ENCODE assay signal across 21 cellular contexts in genomic region chr1:58844176-58844575, GRCh38.
"Had no signal": no experiment of that assay in that cellular context is flagged by ENCODE, and none has a peak within 500 bp of the region (broad histone marks: within the 10 kb centered on the region; RNA-seq: fewer than 3 reads in every experiment).

No MANE protein-coding gene starts in this region.

- H3K27ac ChIP-seq: body of pancreas, colonic mucosa, tibial nerve had no signal

- H3K27me3 ChIP-seq: body of pancreas, colonic mucosa, tibial nerve had no signal

- DNase-seq: activated CD4-positive, alpha-beta T cell treated with anti-CD3 and anti-CD28 coated beads, Interleukin-2, amount 50 U/mL, for 4 hours; activated gamma-delta T cell treated with Interleukin-2 at 50 U/mL for 16 hours; amniotic stem cell; body of pancreas; central memory CD4-positive, alpha-beta T cell; colonic mucosa; erythroblast; foreskin melanocyte; glutamatergic neuron; kidney; midbrain; nephron progenitor cell; nucleus accumbens; retina; stimulated activated CD4-positive, alpha-beta T cell treated with anti-CD3 and anti-CD28 coated beads, Interleukin-12 subunit alpha, Interleukin-12 subunit beta, amount 100 ng/mL, for 4 hours; stimulated activated CD4-positive, alpha-beta T cell treated with anti-CD3 and anti-CD28 coated beads, Interleukin-1b, Interleukin-23, amount 100 ng/mL, for 48 hours; stimulated activated naive CD8-positive, alpha-beta T cell treated with anti-CD3 and anti-CD28 coated beads, Interleukin-15, Interleukin-2, amounts not matched to agents 100 U/mL and 50 U/mL, for 24 hours; substantia nigra had no signal

- H3K36me3 ChIP-seq: colonic mucosa, tibial nerve had no signal

- H3K4me3 ChIP-seq: body of pancreas, colonic mucosa, tibial nerve had no signal

- ATAC-seq: activated naive CD4-positive, alpha-beta T cell treated with anti-CD3 and anti-CD28 coated beads, Interleukin-2, amount 50 U/mL, for 72 hours; body of pancreas; left lobe of liver; stimulated activated naive CD8-positive, alpha-beta T cell treated with anti-CD3 and anti-CD28 coated beads, Interleukin-15, Interleukin-2, amounts not matched to agents 100 U/mL and 50 U/mL, for 24 hours had no signal

- H3K9me3 ChIP-seq: body of pancreas, colonic mucosa, tibial nerve had no signal
